In genomic region chr19:49556412-49557398, GRCh38 we compare ENCODE assay signal across 2 cellular contexts.
TF ChIP-seq lines count a peak whose summit lies in the region.

No MANE protein-coding gene starts in this region.

TF ChIP-seq in WTC11, 78 proteins besides CTCF, POLR2A, EP300 and RAD21 (continued from another document and continues in another):
- TF ChIP-seq, protein P1, sequence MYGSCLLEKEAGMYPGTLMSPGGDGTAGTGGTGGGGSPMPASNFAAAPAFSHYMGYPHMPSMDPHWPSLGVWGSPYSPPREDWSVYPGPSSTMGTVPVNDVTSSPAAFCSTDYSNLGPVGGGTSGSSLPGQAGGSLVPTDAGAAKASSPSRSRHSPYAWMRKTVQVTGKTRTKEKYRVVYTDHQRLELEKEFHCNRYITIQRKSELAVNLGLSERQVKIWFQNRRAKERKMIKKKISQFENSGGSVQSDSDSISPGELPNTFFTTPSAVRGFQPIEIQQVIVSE (CRISPR knock-in tag; IDR thresholded peaks at IDR 0.05; ENCODE audit: borderline replicate concordance), result no peak
- TF ChIP-seq TP53 (CRISPR knock-in tag; IDR thresholded peaks at IDR 0.05) (peak; percentile 90), TCF7 (CRISPR knock-in tag; IDR thresholded peaks at IDR 0.05; ENCODE audit: low read depth) (no peak), ZBTB21 (CRISPR knock-in tag; IDR thresholded peaks at IDR 0.05; ENCODE audit: borderline replicate concordance) (peak; percentile 81; the same call in 1 of the 2 replicates), FOXK1 (CRISPR knock-in tag; IDR thresholded peaks at IDR 0.05) (0 out of 2 replicates have a peak, but pooled peaks have one; percentile 31), ZNF232 (CRISPR knock-in tag; IDR thresholded peaks at IDR 0.05) (no peak), ZNF423 (CRISPR knock-in tag; IDR thresholded peaks at IDR 0.05) (no peak), EMX1 (CRISPR knock-in tag; IDR thresholded peaks at IDR 0.05) (no peak), OVOL2 (CRISPR knock-in tag; IDR thresholded peaks at IDR 0.05; ENCODE audit: borderline replicate concordance) (no peak), ZNF317 (CRISPR knock-in tag; IDR thresholded peaks at IDR 0.05; ENCODE audit: borderline replicate concordance, low read depth) (0 out of 2 replicates have a peak, but pooled peaks have one; percentile 9), HMGA2 (CRISPR knock-in tag; IDR thresholded peaks at IDR 0.05) (no peak), ERG (CRISPR knock-in tag; IDR thresholded peaks at IDR 0.05) (no peak), SMAD4 (CRISPR knock-in tag; IDR thresholded peaks at IDR 0.05) (no peak), KAT7 (CRISPR knock-in tag; IDR thresholded peaks at IDR 0.05; ENCODE audit: borderline replicate concordance) (no peak), NFATC4 (CRISPR knock-in tag; IDR thresholded peaks at IDR 0.05) (no peak), NR1H2 (CRISPR knock-in tag; IDR thresholded peaks at IDR 0.05) (no peak), JUN (CRISPR knock-in tag; IDR thresholded peaks at IDR 0.05) (no peak), ARID4B (CRISPR knock-in tag; IDR thresholded peaks at IDR 0.05; ENCODE audit: borderline replicate concordance) (peak; percentile 51; the same call in 1 of the 2 replicates), E2F1 (CRISPR knock-in tag; IDR thresholded peaks at IDR 0.05) (no peak), FOXJ3 (CRISPR knock-in tag; IDR thresholded peaks at IDR 0.05; ENCODE audit: borderline replicate concordance) (no peak), RORB (CRISPR knock-in tag; IDR thresholded peaks at IDR 0.05) (no peak)
- TF ChIP-seq, protein P2, sequence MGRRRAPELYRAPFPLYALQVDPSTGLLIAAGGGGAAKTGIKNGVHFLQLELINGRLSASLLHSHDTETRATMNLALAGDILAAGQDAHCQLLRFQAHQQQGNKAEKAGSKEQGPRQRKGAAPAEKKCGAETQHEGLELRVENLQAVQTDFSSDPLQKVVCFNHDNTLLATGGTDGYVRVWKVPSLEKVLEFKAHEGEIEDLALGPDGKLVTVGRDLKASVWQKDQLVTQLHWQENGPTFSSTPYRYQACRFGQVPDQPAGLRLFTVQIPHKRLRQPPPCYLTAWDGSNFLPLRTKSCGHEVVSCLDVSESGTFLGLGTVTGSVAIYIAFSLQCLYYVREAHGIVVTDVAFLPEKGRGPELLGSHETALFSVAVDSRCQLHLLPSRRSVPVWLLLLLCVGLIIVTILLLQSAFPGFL (CRISPR knock-in tag; IDR thresholded peaks at IDR 0.05; ENCODE audit: borderline replicate concordance), result no peak

TF ChIP-seq in SK-N-SH treated with all-trans-retinoic acid at 6 μM for 48 hours, 23 proteins besides CTCF, POLR2A, EP300 and RAD21 (continued from another document):
- TF ChIP-seq, protein P3, sequence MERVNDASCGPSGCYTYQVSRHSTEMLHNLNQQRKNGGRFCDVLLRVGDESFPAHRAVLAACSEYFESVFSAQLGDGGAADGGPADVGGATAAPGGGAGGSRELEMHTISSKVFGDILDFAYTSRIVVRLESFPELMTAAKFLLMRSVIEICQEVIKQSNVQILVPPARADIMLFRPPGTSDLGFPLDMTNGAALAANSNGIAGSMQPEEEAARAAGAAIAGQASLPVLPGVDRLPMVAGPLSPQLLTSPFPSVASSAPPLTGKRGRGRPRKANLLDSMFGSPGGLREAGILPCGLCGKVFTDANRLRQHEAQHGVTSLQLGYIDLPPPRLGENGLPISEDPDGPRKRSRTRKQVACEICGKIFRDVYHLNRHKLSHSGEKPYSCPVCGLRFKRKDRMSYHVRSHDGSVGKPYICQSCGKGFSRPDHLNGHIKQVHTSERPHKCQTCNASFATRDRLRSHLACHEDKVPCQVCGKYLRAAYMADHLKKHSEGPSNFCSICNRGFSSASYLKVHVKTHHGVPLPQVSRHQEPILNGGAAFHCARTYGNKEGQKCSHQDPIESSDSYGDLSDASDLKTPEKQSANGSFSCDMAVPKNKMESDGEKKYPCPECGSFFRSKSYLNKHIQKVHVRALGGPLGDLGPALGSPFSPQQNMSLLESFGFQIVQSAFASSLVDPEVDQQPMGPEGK (CRISPR knock-in tag; IDR thresholded peaks at IDR 0.05; ENCODE audit: borderline replicate concordance), result no peak
